1 cellular context compared by ENCODE assay signal in genomic region chr11:65571940-65572339, GRCh38.
A peak's percentile ranks its signal among the peaks of the same experiment; 100 is the strongest.
TF ChIP-seq lines count a peak whose summit lies in the region.

No MANE protein-coding gene starts in this region.

TF ChIP-seq in H1, 55 proteins besides CTCF, POLR2A, EP300 and RAD21:
- no peak for TF ChIP-seq RBBP5 (IDR thresholded peaks at IDR 0.05; ENCODE audit: borderline replicate concordance, low read depth, low read length)
- 0 out of 2 replicates have a peak, but pooled peaks have one; percentile 13 for TF ChIP-seq KDM5A (IDR thresholded peaks at IDR 0.05; ENCODE audit: low read length)
